8 cellular contexts compared by ENCODE assay signal in genomic region chr9:130866474-130866965, GRCh38. TPM values are rescaled to one million over a fixed set of nuclear protein-coding genes. Genes with fewer than 3 reads are reported as not detected.
DNase-seq lines count a peak whose midpoint lies in the region; ATAC-seq and TF ChIP-seq lines count a peak whose summit lies in the region.

No MANE protein-coding gene starts in this region.

- peaks cover 10 to 58% (median 44%) of the 10 kb centered on the region in 4 donors for H3K36me3 ChIP-seq in esophagus muscularis mucosa
- peaks cover 0 to 7% of the 10 kb centered on the region in 2 donors for H3K36me3 ChIP-seq in thyroid gland

- H3K27ac ChIP-seq in esophagus muscularis mucosa (replicated peaks in 1 of 4) (peak overlapping the region in 3 of 4 donors; percentile 10 to 63 (median 10)), thyroid gland (no peak overlapping the region)

- H3K9me3 Mint-ChIP-seq in nephron progenitor cell = no peaks in the 10 kb centered on the region

- TF ChIP-seq POLR2A in esophagus muscularis mucosa (IDR thresholded peaks at IDR 0.05; ENCODE audit: low read depth) = no peak
- no peak for TF ChIP-seq POLR2A in thyroid gland (IDR thresholded peaks at IDR 0.05)

- TF ChIP-seq CTCF in esophagus muscularis mucosa (IDR thresholded peaks at IDR 0.05) (peak; percentile 77 to 88 (median 79)), nephron progenitor cell (IDR thresholded peaks at IDR 0.05) (peak; percentile 92), thyroid gland (IDR thresholded peaks at IDR 0.05) (peak; percentile 52 to 75 (median 68))

- H3K36me3 Mint-ChIP-seq in nephron progenitor cell (ENCODE audit: low read depth) = peaks cover 65% of the 10 kb centered on the region

- WGBS in esophagus muscularis mucosa = 44% methylated on average over 4 of the region's 4 CpGs
- WGBS in thyroid gland, 2 donors = 47 to 50% methylated on average over 4 of the region's 4 CpGs

- peak overlapping the region; percentile 36 for H3K27ac Mint-ChIP-seq in nephron progenitor cell

- no peak overlapping the region for H3K4me3 ChIP-seq in esophagus muscularis mucosa
- no peak overlapping the region for H3K4me3 ChIP-seq in thyroid gland (replicated peaks in 1 of 3)

- H3K27me3 ChIP-seq in esophagus muscularis mucosa = no peaks in the 10 kb centered on the region
- H3K27me3 ChIP-seq in thyroid gland = no peaks in the 10 kb centered on the region

- H3K4me3 Mint-ChIP-seq in nephron progenitor cell = no peak overlapping the region

- no peak for ATAC-seq in HG03439 (IDR thresholded peaks at IDR 0.05; ENCODE audit: unreplicated experiment)

- H3K4me1 ChIP-seq in esophagus muscularis mucosa (peaks cover 47 to 100% (median 93%) of the 10 kb centered on the region in 4 donors), thyroid gland (peaks cover 24 to 43% of the 10 kb centered on the region in 2 donors)

- H3K27me3 Mint-ChIP-seq in nephron progenitor cell (ENCODE audit: low read depth, poor library complexity) = peaks cover 8% of the 10 kb centered on the region

- TF ChIP-seq RAD21 in Ishikawa (IDR thresholded peaks at IDR 0.05; ENCODE audit: low read depth) = peak; percentile 73

- DNase-seq in COLO829 (ENCODE audit: low spot score) = peak; percentile 83
- peak; percentile 69 for DNase-seq in NOMO-1 treated with DMSO at 0.1 percent for 48 hours (lab: John Stamatoyannopoulos, UW; ENCODE audit: unreplicated experiment)
- DNase-seq in activated CD8-positive, alpha-beta memory T cell treated with anti-CD3 and anti-CD28 coated beads, Interleukin-2, amount 50 U/mL, for 48 hours = peak; percentile 68
- DNase-seq in esophagus muscularis mucosa (ENCODE audit: extremely low spot score) = no peak
- peak; percentile 81 for DNase-seq in nephron progenitor cell
- DNase-seq in thyroid gland = peak; percentile 68 to 72

- no peaks in the 10 kb centered on the region for H3K9me3 ChIP-seq in esophagus muscularis mucosa
- no peaks in the 10 kb centered on the region for H3K9me3 ChIP-seq in thyroid gland

- TF ChIP-seq EP300 in Ishikawa (IDR thresholded peaks at IDR 0.05; ENCODE audit: borderline replicate concordance) (no peak), esophagus muscularis mucosa (IDR thresholded peaks at IDR 0.05) (no peak)

- intact Hi-C loops in esophagus muscularis mucosa (cut with DNase I) (loop anchor here (5.0 kb wide), 1 partner anchor 181 kb away; no protein-coding TSS in a partner anchor), thyroid gland (cut with DNase I) (loop anchor here (5.0 to 10.0 kb wide), 2 partner anchors 76 to 178 kb away; no protein-coding TSS in a partner anchor)

- H3K4me1 Mint-ChIP-seq in nephron progenitor cell = peaks cover 53% of the 10 kb centered on the region

TF ChIP-seq in Ishikawa, 13 proteins besides CTCF, POLR2A, EP300 and RAD21:
- no peak for TF ChIP-seq TAF1 (IDR thresholded peaks at IDR 0.05; ENCODE audit: low read depth)
- TF ChIP-seq, protein P1, sequence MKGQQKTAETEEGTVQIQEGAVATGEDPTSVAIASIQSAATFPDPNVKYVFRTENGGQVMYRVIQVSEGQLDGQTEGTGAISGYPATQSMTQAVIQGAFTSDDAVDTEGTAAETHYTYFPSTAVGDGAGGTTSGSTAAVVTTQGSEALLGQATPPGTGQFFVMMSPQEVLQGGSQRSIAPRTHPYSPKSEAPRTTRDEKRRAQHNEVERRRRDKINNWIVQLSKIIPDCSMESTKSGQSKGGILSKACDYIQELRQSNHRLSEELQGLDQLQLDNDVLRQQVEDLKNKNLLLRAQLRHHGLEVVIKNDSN (IDR thresholded peaks at IDR 0.05) = no peak
- no peak for TF ChIP-seq TCF12 (IDR thresholded peaks at IDR 0.05; ENCODE audit: low read depth)
- TF ChIP-seq ZBTB7A (IDR thresholded peaks at IDR 0.05; ENCODE audit: low read depth) = no peak
- TF ChIP-seq MAX (IDR thresholded peaks at IDR 0.05) = no peak
- TF ChIP-seq CEBPB (IDR thresholded peaks at IDR 0.05) = no peak
- TF ChIP-seq EGR1 (IDR thresholded peaks at IDR 0.05) = no peak
- no peak for TF ChIP-seq TEAD4 (IDR thresholded peaks at IDR 0.05)
- TF ChIP-seq FOXM1 (IDR thresholded peaks at IDR 0.05; ENCODE audit: borderline replicate concordance, low read depth) = no peak; the same call in 1 of the 2 replicates
- no peak for TF ChIP-seq CREB1 (IDR thresholded peaks at IDR 0.05; ENCODE audit: low read depth)
- no peak for TF ChIP-seq YY1 (IDR thresholded peaks at IDR 0.05; ENCODE audit: low read depth)
- no peak for TF ChIP-seq NFIC (IDR thresholded peaks at IDR 0.05)
- TF ChIP-seq, protein P2, sequence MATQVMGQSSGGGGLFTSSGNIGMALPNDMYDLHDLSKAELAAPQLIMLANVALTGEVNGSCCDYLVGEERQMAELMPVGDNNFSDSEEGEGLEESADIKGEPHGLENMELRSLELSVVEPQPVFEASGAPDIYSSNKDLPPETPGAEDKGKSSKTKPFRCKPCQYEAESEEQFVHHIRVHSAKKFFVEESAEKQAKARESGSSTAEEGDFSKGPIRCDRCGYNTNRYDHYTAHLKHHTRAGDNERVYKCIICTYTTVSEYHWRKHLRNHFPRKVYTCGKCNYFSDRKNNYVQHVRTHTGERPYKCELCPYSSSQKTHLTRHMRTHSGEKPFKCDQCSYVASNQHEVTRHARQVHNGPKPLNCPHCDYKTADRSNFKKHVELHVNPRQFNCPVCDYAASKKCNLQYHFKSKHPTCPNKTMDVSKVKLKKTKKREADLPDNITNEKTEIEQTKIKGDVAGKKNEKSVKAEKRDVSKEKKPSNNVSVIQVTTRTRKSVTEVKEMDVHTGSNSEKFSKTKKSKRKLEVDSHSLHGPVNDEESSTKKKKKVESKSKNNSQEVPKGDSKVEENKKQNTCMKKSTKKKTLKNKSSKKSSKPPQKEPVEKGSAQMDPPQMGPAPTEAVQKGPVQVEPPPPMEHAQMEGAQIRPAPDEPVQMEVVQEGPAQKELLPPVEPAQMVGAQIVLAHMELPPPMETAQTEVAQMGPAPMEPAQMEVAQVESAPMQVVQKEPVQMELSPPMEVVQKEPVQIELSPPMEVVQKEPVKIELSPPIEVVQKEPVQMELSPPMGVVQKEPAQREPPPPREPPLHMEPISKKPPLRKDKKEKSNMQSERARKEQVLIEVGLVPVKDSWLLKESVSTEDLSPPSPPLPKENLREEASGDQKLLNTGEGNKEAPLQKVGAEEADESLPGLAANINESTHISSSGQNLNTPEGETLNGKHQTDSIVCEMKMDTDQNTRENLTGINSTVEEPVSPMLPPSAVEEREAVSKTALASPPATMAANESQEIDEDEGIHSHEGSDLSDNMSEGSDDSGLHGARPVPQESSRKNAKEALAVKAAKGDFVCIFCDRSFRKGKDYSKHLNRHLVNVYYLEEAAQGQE (IDR thresholded peaks at IDR 0.05; ENCODE audit: low read depth) = no peak

RNA-seq across cellular contexts. Expression of gene QRFP, which starts 30.1 kb away (rescaled TPM):
- not detected for total RNA-seq in esophagus muscularis mucosa
- total RNA-seq in thyroid gland = not detected

RNA-seq across cellular contexts. Expression of gene ABL1, which starts 31.5 kb away (rescaled TPM):
- total RNA-seq in esophagus muscularis mucosa = 100 to 1,000 TPM in 3 of 4 donors, 10 to 100 TPM in 1; 90.9 to 151 (median 133) TPM
- total RNA-seq in thyroid gland = 10 to 100 TPM; 60.3 to 97.0 (median 79.8) TPM

Comparison
In these comparisons a context has a peak if more than half of its experiments do, and no peak if none do; other contexts are left out.
1. H3K27ac ChIP-seq: peak in esophagus muscularis mucosa (3 of 4); none in thyroid gland (0 of 3).
2. Peak in every context shown above with its lines, with median percentiles within 50 percentile points of each other: CTCF ChIP-seq.